In genomic region chr9:116628706-116629105, GRCh38 we compare ENCODE assay signal across 24 cellular contexts.
"Had no signal": no experiment of that assay in that cellular context is flagged by ENCODE, and none has a peak within 500 bp of the region (broad histone marks: within the 10 kb centered on the region; RNA-seq: fewer than 3 reads in every experiment).

No MANE protein-coding gene starts in this region.

- H3K4me3 Mint-ChIP-seq: activated CD4-positive, alpha-beta T cell treated with anti-CD3 and anti-CD28 coated beads, Interleukin-2, amount 10 ng/mL, durations not matched to agents 7 days and 5 days; activated CD8-positive, alpha-beta memory T cell treated with anti-CD3 and anti-CD28 coated beads, Interleukin-2, amount 10 ng/mL, durations not matched to agents 7 days and 5 days; activated CD8-positive, alpha-beta T cell treated with anti-CD3 and anti-CD28 coated beads for 36 hours; activated naive CD4-positive, alpha-beta T cell treated with anti-CD3 and anti-CD28 coated beads, Interleukin-2, amount 10 ng/mL, durations not matched to agents 7 days and 5 days; brain; effector memory CD8-positive, alpha-beta T cell; naive thymus-derived CD4-positive, alpha-beta T cell; neural crest cell had no signal

- H3K4me1 Mint-ChIP-seq: activated CD4-positive, alpha-beta T cell treated with anti-CD3 and anti-CD28 coated beads, Interleukin-2, amount 10 ng/mL, durations not matched to agents 7 days and 5 days; activated CD8-positive, alpha-beta memory T cell treated with anti-CD3 and anti-CD28 coated beads, Interleukin-2, amount 10 ng/mL, durations not matched to agents 7 days and 5 days; activated naive CD4-positive, alpha-beta T cell treated with anti-CD3 and anti-CD28 coated beads, Interleukin-2, amount 10 ng/mL, durations not matched to agents 7 days and 5 days; naive thymus-derived CD4-positive, alpha-beta T cell had no signal

- H3K27me3 ChIP-seq: dorsolateral prefrontal cortex, esophagus squamous epithelium, heart right ventricle, left lung, upper lobe of left lung had no signal

- DNase-seq: activated CD4-positive, alpha-beta T cell treated with anti-CD3 and anti-CD28 coated beads, Interleukin-2, amount 10 ng/mL, durations not matched to agents 7 days and 5 days; activated CD4-positive, CD25-positive, alpha-beta regulatory T cell treated with anti-CD3 and anti-CD28 coated beads, Interleukin-2, amount 50 U/mL, for 72 hours; activated CD8-positive, alpha-beta memory T cell treated with anti-CD3 and anti-CD28 coated beads, Interleukin-2, amount 10 ng/mL, durations not matched to agents 7 days and 5 days; activated CD8-positive, alpha-beta T cell treated with anti-CD3 and anti-CD28 coated beads for 36 hours; activated effector memory CD4-positive, alpha-beta T cell treated with anti-CD3 and anti-CD28 coated beads, Interleukin-2, amount 50 U/mL, for 16 hours; activated naive CD4-positive, alpha-beta T cell treated with anti-CD3 and anti-CD28 coated beads, Interleukin-2, amount 10 ng/mL, durations not matched to agents 7 days and 5 days; activated T-cell treated with anti-CD3 and anti-CD28 coated beads for 4 hours; central memory CD4-positive, alpha-beta T cell; dorsolateral prefrontal cortex; effector memory CD8-positive, alpha-beta T cell; esophagus squamous epithelium; kidney; left lung; naive thymus-derived CD4-positive, alpha-beta T cell; retina; stimulated activated CD4-positive, alpha-beta T cell treated with anti-CD3 and anti-CD28 coated beads, Interleukin-4, amount 100 ng/mL, for 24 hours; stimulated activated naive CD4-positive, alpha-beta T cell treated with Interleukin-2 at 50 U/mL for 16 hours; upper lobe of left lung had no signal

- ATAC-seq: activated CD8-positive, alpha-beta memory T cell treated with anti-CD3 and anti-CD28 coated beads, Interleukin-2, amount 10 ng/mL, durations not matched to agents 7 days and 5 days; activated CD8-positive, alpha-beta T cell treated with anti-CD3 and anti-CD28 coated beads for 36 hours; effector memory CD8-positive, alpha-beta T cell; heart right ventricle; left lung; naive thymus-derived CD4-positive, alpha-beta T cell had no signal

- H3K9me3 Mint-ChIP-seq: activated CD4-positive, alpha-beta T cell treated with anti-CD3 and anti-CD28 coated beads, Interleukin-2, amount 10 ng/mL, durations not matched to agents 7 days and 5 days; activated CD8-positive, alpha-beta T cell treated with anti-CD3 and anti-CD28 coated beads for 36 hours; activated naive CD4-positive, alpha-beta T cell treated with anti-CD3 and anti-CD28 coated beads, Interleukin-2, amount 10 ng/mL, durations not matched to agents 7 days and 5 days; effector memory CD8-positive, alpha-beta T cell had no signal

- FAIRE-seq: colon, kidney had no signal

- H3K36me3 ChIP-seq: esophagus squamous epithelium, heart right ventricle, left lung, thoracic aorta, upper lobe of left lung had no signal

- H3K27ac ChIP-seq: dorsolateral prefrontal cortex, esophagus squamous epithelium, heart right ventricle, left lung, thoracic aorta, upper lobe of left lung had no signal

- H3K4me3 ChIP-seq: dorsolateral prefrontal cortex, esophagus squamous epithelium, heart right ventricle, left lung, lung, thoracic aorta, upper lobe of left lung had no signal

- H3K27ac Mint-ChIP-seq: activated CD4-positive, alpha-beta T cell treated with anti-CD3 and anti-CD28 coated beads, Interleukin-2, amount 10 ng/mL, durations not matched to agents 7 days and 5 days; activated CD8-positive, alpha-beta memory T cell treated with anti-CD3 and anti-CD28 coated beads, Interleukin-2, amount 10 ng/mL, durations not matched to agents 7 days and 5 days; activated CD8-positive, alpha-beta T cell treated with anti-CD3 and anti-CD28 coated beads for 36 hours; activated naive CD4-positive, alpha-beta T cell treated with anti-CD3 and anti-CD28 coated beads, Interleukin-2, amount 10 ng/mL, durations not matched to agents 7 days and 5 days; brain; effector memory CD8-positive, alpha-beta T cell; naive thymus-derived CD4-positive, alpha-beta T cell had no signal

- H3K36me3 Mint-ChIP-seq: activated naive CD4-positive, alpha-beta T cell treated with anti-CD3 and anti-CD28 coated beads, Interleukin-2, amount 10 ng/mL, durations not matched to agents 7 days and 5 days; brain had no signal

- H3K27me3 Mint-ChIP-seq: activated CD4-positive, alpha-beta T cell treated with anti-CD3 and anti-CD28 coated beads, Interleukin-2, amount 10 ng/mL, durations not matched to agents 7 days and 5 days; activated CD8-positive, alpha-beta memory T cell treated with anti-CD3 and anti-CD28 coated beads, Interleukin-2, amount 10 ng/mL, durations not matched to agents 7 days and 5 days; activated CD8-positive, alpha-beta T cell treated with anti-CD3 and anti-CD28 coated beads for 36 hours; activated naive CD4-positive, alpha-beta T cell treated with anti-CD3 and anti-CD28 coated beads, Interleukin-2, amount 10 ng/mL, durations not matched to agents 7 days and 5 days; brain; effector memory CD8-positive, alpha-beta T cell; naive thymus-derived CD4-positive, alpha-beta T cell had no signal

- H3K9me3 ChIP-seq: esophagus squamous epithelium, heart right ventricle, left lung, thoracic aorta, upper lobe of left lung had no signal

- H3K4me1 ChIP-seq: esophagus squamous epithelium, left lung, upper lobe of left lung had no signal
